Comparison of ENCODE assay signal across 9 cellular contexts in genomic region chr9:121298689-121299112, GRCh38. TPM values are rescaled to one million over a fixed set of nuclear protein-coding genes. Genes with fewer than 3 reads are reported as not detected.
DNase-seq lines count a peak whose midpoint lies in the region; ATAC-seq, FAIRE-seq and TF ChIP-seq lines count a peak whose summit lies in the region.
"Had no signal": no experiment of that assay in that cellular context is flagged by ENCODE, and none has a peak within 500 bp of the region (broad histone marks: within the 10 kb centered on the region; RNA-seq: fewer than 3 reads in every experiment).

No MANE protein-coding gene starts in this region.

- no TSS peak for BruUV-seq in endothelial cell of umbilical vein (replicated peaks; lab: Mats Ljungman, UMichigan)

- CTCF ChIA-PET in endothelial cell of umbilical vein (lab: Charles Lee) = interaction anchor here (0.9 to 4.5 kb wide), 8 partner anchors 9 to 95 kb away, joined by 3 to 49 read pairs (median 8); no protein-coding TSS in a partner anchor

- no peaks in the 10 kb centered on the region for H3K79me2 ChIP-seq in endothelial cell of umbilical vein (ENCODE audit: control insufficient read depth, insufficient read depth, low read length)

- H3K9me3 ChIP-seq in HUES64 (ENCODE audit: insufficient read depth, low read depth, low read length) (no peaks in the 10 kb centered on the region), endothelial cell of umbilical vein (replicated peaks; ENCODE audit: control insufficient read depth, insufficient read depth, low read length) (no peaks in the 10 kb centered on the region), muscle layer of colon (ENCODE audit: low read length) (no peaks in the 10 kb centered on the region)

- DNase-seq in endothelial cell of umbilical vein (ENCODE audit: low read depth, low spot score) (peak; percentile 43), OCI-M1 (lab: John Stamatoyannopoulos, UW) (no peak), retina (no peak)

- no peak overlapping the region for H2AFZ ChIP-seq in endothelial cell of umbilical vein (ENCODE audit: low read depth, low read length)

- TF ChIP-seq CTCF in endothelial cell of umbilical vein (IDR thresholded peaks at IDR 0.05; ENCODE audit: extremely low read depth in 1 of 2, insufficient read depth in 1 of 2, low read depth in 1 of 2, low read length in 2 of 2) = no peak

- no peak for TF ChIP-seq POLR2A in endothelial cell of umbilical vein (IDR thresholded peaks at IDR 0.05; ENCODE audit: low read depth, low read length)

- H3K9ac ChIP-seq in HUES64 (ENCODE audit: low read depth, low read length) (no peak overlapping the region), endothelial cell of umbilical vein (replicated peaks; ENCODE audit: extremely low read depth, insufficient read depth, low read length) (no peak overlapping the region), muscle layer of colon (ENCODE audit: low read length) (peak overlapping the region; percentile 37)

- 50% methylated on average over 1 of the region's 1 CpG for WGBS in HUES64

- ATAC-seq in GM18517 (IDR thresholded peaks at IDR 0.05; ENCODE audit: unreplicated experiment) (no peak), GM19324 (IDR thresholded peaks at IDR 0.05; ENCODE audit: low FRiP score, unreplicated experiment) (no peak)

- 0 out of 2 replicates have a peak, but pooled peaks cover 4% of the 10 kb centered on the region for H3K36me3 ChIP-seq in HUES64 (ENCODE audit: insufficient read depth, low read length)
- H3K36me3 ChIP-seq in endothelial cell of umbilical vein (ENCODE audit: control insufficient read depth in 2 of 2, extremely low read depth in 1 of 2, insufficient read depth in 2 of 2, low read length in 2 of 2) = peaks cover 0 to 7% of the 10 kb centered on the region in 2 experiments
- peaks cover 27% of the 10 kb centered on the region for H3K36me3 ChIP-seq in muscle layer of colon (ENCODE audit: insufficient read depth, low read length)

- dilution Hi-C loops in endothelial cell of umbilical vein (cut with MboI; ENCODE audit: extremely low pct_ligation_motif_present, low sequenced_read_pairs) = no loop called here

- H4K20me1 ChIP-seq in endothelial cell of umbilical vein (replicated peaks; ENCODE audit: control insufficient read depth, extremely low read depth, insufficient read depth, low read length) = no peaks in the 10 kb centered on the region

- intact Hi-C loops in endothelial cell of umbilical vein (cut with micrococcal nuclease) = loop anchor here (1.0 kb wide), 1 partner anchor 11 kb away; no protein-coding TSS in a partner anchor

- H3K9me1 ChIP-seq in endothelial cell of umbilical vein (replicated peaks; ENCODE audit: control insufficient read depth, extremely low read depth, insufficient read depth, low read length) = no peaks in the 10 kb centered on the region

- peak; percentile 89 for FAIRE-seq in A204.1 (lab: Jason Lieb, UNC)
- peak; percentile 55 for FAIRE-seq in endothelial cell of umbilical vein (lab: Jason Lieb, UNC)
- FAIRE-seq: endometrium had no signal

- no peak overlapping the region; the same call in 1 of the 2 replicates for H3K27ac ChIP-seq in HUES64 (ENCODE audit: low read depth, low read length)
- H3K27ac ChIP-seq in endothelial cell of umbilical vein (ENCODE audit: insufficient read depth, low read depth, low read length) = no peak overlapping the region
- H3K27ac ChIP-seq in muscle layer of colon (ENCODE audit: low read depth, low read length) = peak overlapping the region; percentile 95

- POLR2A ChIA-PET in endothelial cell of umbilical vein (lab: Charles Lee) = interaction anchor here (0.8 to 1.8 kb wide), 3 partner anchors 9 to 13 kb away, joined by 3 to 7 read pairs (median 6); no protein-coding TSS in a partner anchor

- H3K4me2 ChIP-seq in endothelial cell of umbilical vein (ENCODE audit: insufficient read depth, low read length) = peak overlapping the region; percentile 74

- peaks cover 45% of the 10 kb centered on the region for H3K27me3 ChIP-seq in HUES64 (ENCODE audit: insufficient read depth, low read length)
- no peaks in the 10 kb centered on the region for H3K27me3 ChIP-seq in endothelial cell of umbilical vein (ENCODE audit: control insufficient read depth in 2 of 2, insufficient read depth in 2 of 2, low read length in 2 of 2)
- no peaks in the 10 kb centered on the region for H3K27me3 ChIP-seq in muscle layer of colon (ENCODE audit: control insufficient read depth in 1 of 2, insufficient read depth in 2 of 2, low read length in 2 of 2)

- H3K4me3 ChIP-seq in HUES64 (ENCODE audit: low read length) (peak overlapping the region; percentile 55; the same call in 1 of the 2 replicates), endothelial cell of umbilical vein (replicated peaks in 1 of 3; ENCODE audit: insufficient read depth in 1 of 3, low read depth in 1 of 3, low read length in 3 of 3) (no peak overlapping the region), muscle layer of colon (ENCODE audit: low read depth in 1 of 2, low read length in 2 of 2) (peak overlapping the region in 1 of 2 donors; percentile 69)

- peaks cover 13% of the 10 kb centered on the region for H3K4me1 ChIP-seq in HUES64 (ENCODE audit: insufficient read depth, low read length)
- peaks cover 15% of the 10 kb centered on the region for H3K4me1 ChIP-seq in endothelial cell of umbilical vein (ENCODE audit: control insufficient read depth, extremely low read depth, insufficient read depth, low read length)
- peaks cover 89% of the 10 kb centered on the region for H3K4me1 ChIP-seq in muscle layer of colon (ENCODE audit: insufficient read depth, low read length)

TF ChIP-seq in endothelial cell of umbilical vein, 7 proteins besides CTCF, POLR2A, EP300 and RAD21:
- TF ChIP-seq EZH2 (IDR thresholded peaks at IDR 0.05; ENCODE audit: borderline replicate concordance, low read depth, low read length, severe bottlenecking) = no peak
- no peak for TF ChIP-seq JUN (IDR thresholded peaks at IDR 0.05; ENCODE audit: borderline replicate concordance, insufficient read depth, insufficient read length, low read depth)
- TF ChIP-seq MYC (IDR thresholded peaks at IDR 0.05; ENCODE audit: low read depth, low read length) = no peak
- TF ChIP-seq POLR2AphosphoS5 (IDR thresholded peaks at IDR 0.05; ENCODE audit: insufficient read depth, low read depth, low read length) = no peak
- no peak for TF ChIP-seq FOS (IDR thresholded peaks at IDR 0.05; ENCODE audit: borderline replicate concordance, insufficient read depth, low read length)
- TF ChIP-seq GATA2 (IDR thresholded peaks at IDR 0.05; ENCODE audit: insufficient read depth, insufficient read length, low read depth, low read length) = no peak
- no peak for TF ChIP-seq MAX (IDR thresholded peaks at IDR 0.05; ENCODE audit: insufficient read depth, insufficient read length)

RNA-seq across cellular contexts. Expression of gene GSN, which starts 30.7 kb away (rescaled TPM):
- 44.3 TPM for polyA plus RNA-seq in HUES64 (2013, experiment 1 of 2)
- 57.1 TPM for polyA plus RNA-seq in HUES64 (2013, experiment 2 of 2)
- total RNA-seq in endothelial cell of umbilical vein = 130 and 176 TPM in 2 replicates
- 226 and 232 TPM in 2 replicates for polyA plus RNA-seq in endothelial cell of umbilical vein
- polyA plus RNA-seq in endothelial cell of umbilical vein (2011; cell fraction: cytosol; rRNA removed) = 173 and 209 TPM in 2 replicates
- polyA plus RNA-seq in endothelial cell of umbilical vein (2011; cell fraction: nucleus; rRNA removed) = 166 and 211 TPM in 2 replicates
- polyA plus RNA-seq in endothelial cell of umbilical vein (2012) = 108 and 158 TPM in 2 replicates
- polyA minus RNA-seq in endothelial cell of umbilical vein = 266 and 282 TPM in 2 replicates
- polyA minus RNA-seq in endothelial cell of umbilical vein (2011; cell fraction: cytosol; rRNA and poly(A)+ RNA removed) = 24.0 TPM
- polyA minus RNA-seq in endothelial cell of umbilical vein (2011; cell fraction: nucleus; rRNA and poly(A)+ RNA removed) = 55.1 and 90.4 TPM in 2 replicates
